In the genomic region with DNA sequence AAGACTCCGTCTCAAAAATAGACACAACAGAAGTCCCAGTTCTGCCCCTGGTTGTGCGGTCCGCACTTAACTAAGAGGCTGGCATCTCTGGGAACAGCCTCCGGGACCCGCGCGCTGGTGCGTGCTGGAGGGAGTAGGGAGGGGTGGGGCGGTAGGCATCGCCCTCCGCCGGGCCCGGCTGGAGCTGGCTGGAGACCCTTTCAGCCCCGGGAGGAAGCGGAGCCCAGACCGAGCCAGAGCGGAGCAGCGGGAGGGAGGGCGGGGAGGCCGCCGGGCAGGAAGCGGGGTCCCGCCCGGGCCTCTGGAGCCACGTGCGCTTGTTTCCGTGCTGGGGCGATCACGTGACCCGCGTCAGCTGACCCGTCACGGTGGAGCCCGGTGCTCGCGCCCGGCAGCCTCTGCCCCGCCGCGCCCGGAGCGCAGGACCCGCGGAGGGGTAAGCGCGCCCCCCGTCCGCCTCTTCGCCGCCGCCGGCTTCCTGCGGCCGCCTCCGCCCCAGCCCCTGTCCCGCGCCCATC, we compare ENCODE assay signal across 8 cellular contexts. TPM values are rescaled to one million over a fixed set of nuclear protein-coding genes. Genes with fewer than 3 reads are reported as not detected.
DNase-seq lines count a peak whose midpoint lies in the region; ATAC-seq and TF ChIP-seq lines count a peak whose summit lies in the region.

A gene (plus strand): TSS at position 354 of the 518 bp plus-strand sequence. CDS start 256 bp downstream, outside the sequence.

- H2AFZ ChIP-seq in Karpas-422 (ENCODE audit: low read length) = peak within 1 kb of the TSS; percentile 94

- no peaks in the 10 kb centered on the region for H3K9me3 ChIP-seq in CD4-positive, alpha-beta T cell (ENCODE audit: control insufficient read depth, low read length)
- no peaks in the 10 kb centered on the region for H3K9me3 ChIP-seq in Karpas-422 (ENCODE audit: low read length)

- intact Hi-C loops in CD4-positive, alpha-beta T cell (cut with DNase I, micrococcal nuclease) = loop anchor here (1.0 to 10.0 kb wide), 6 partner anchors 38 to 560 kb away; a partner anchor contains a TSS

- no peaks in the 10 kb centered on the region for H3K27me3 Mint-ChIP-seq in CD4-positive, alpha-beta T cell
- H3K27me3 Mint-ChIP-seq in activated naive CD8-positive, alpha-beta T cell = no peaks in the 10 kb centered on the region

- no peaks in the 10 kb centered on the region for H3K9me2 ChIP-seq in Karpas-422 (replicated peaks; ENCODE audit: insufficient read depth, low read length)

- H3K4me1 Mint-ChIP-seq in CD4-positive, alpha-beta T cell (ENCODE audit: low read depth) = peaks cover 29% of the 10 kb centered on the region
- peaks cover 32% of the 10 kb centered on the region for H3K4me1 Mint-ChIP-seq in activated naive CD8-positive, alpha-beta T cell (ENCODE audit: low read depth)

- H3K36me3 Mint-ChIP-seq in CD4-positive, alpha-beta T cell (ENCODE audit: low read depth) = peaks cover 27% of the 10 kb centered on the region
- H3K36me3 Mint-ChIP-seq in activated naive CD8-positive, alpha-beta T cell = no peaks in the 10 kb centered on the region

- H3K36me3 ChIP-seq in Karpas-422 (ENCODE audit: insufficient read depth, low read length) = no peaks in the 10 kb centered on the region

- peak; percentile 75 for ATAC-seq in CD4-positive, alpha-beta T cell (ENCODE audit: poor library complexity)
- peak; percentile 76 for ATAC-seq in omental fat pad (ENCODE audit: low FRiP score)

- H3K9me3 Mint-ChIP-seq in CD4-positive, alpha-beta T cell = no peaks in the 10 kb centered on the region
- no peaks in the 10 kb centered on the region for H3K9me3 Mint-ChIP-seq in activated naive CD8-positive, alpha-beta T cell (ENCODE audit: low read depth)

- POLR2A ChIA-PET in CD4-positive, alpha-beta T cell (lab: Charles Lee) = interaction anchor here (0.8 to 4.8 kb wide), 10 partner anchors 8 to 301 kb away, joined by 3 to 34 read pairs (median 5); a partner anchor contains a TSS

- peaks cover 47% of the 10 kb centered on the region for H3K4me1 ChIP-seq in Karpas-422 (ENCODE audit: low read length)

- peak within 1 kb of the TSS; percentile 86 for H3K4me3 Mint-ChIP-seq in CD4-positive, alpha-beta T cell
- H3K4me3 Mint-ChIP-seq in activated naive CD8-positive, alpha-beta T cell = peak within 1 kb of the TSS; percentile 82

- peak within 1 kb of the TSS; percentile 94 for H3K9ac ChIP-seq in Karpas-422 (ENCODE audit: low read length)

- peak within 1 kb of the TSS; percentile 85 for H3K27ac Mint-ChIP-seq in CD4-positive, alpha-beta T cell
- H3K27ac Mint-ChIP-seq in activated naive CD8-positive, alpha-beta T cell = peak within 1 kb of the TSS; percentile 66

- H3K79me2 ChIP-seq in Karpas-422 (ENCODE audit: low read length) = peaks cover 12% of the 10 kb centered on the region

- CTCF ChIA-PET in CD4-positive, alpha-beta T cell (lab: Charles Lee) = no interaction called here

- peak within 1 kb of the TSS; percentile 35 for H3K27ac ChIP-seq in CD4-positive, alpha-beta T cell (ENCODE audit: low read depth, low read length)
- peak within 1 kb of the TSS; percentile 57 for H3K27ac ChIP-seq in Karpas-422 (ENCODE audit: low read length)

- peak; percentile 68 to 86 (median 80) for DNase-seq in CD4-positive, alpha-beta T cell
- DNase-seq in GM20000 (ENCODE audit: low spot score) (peak; percentile 97), Karpas-422 (peak; percentile 94), SW 1271 (lab: John Stamatoyannopoulos, UW) (peak; percentile 58 to 73), glomerular visceral epithelial cell (ENCODE audit: extremely low spot score) (peak; percentile 79), omental fat pad (ENCODE audit: low spot score) (peak; percentile 91), superior temporal gyrus (ENCODE audit: extremely low spot score) (peak; percentile 87)

- TF ChIP-seq CTCF in CD4-positive, alpha-beta T cell (IDR thresholded peaks at IDR 0.05) = no peak
- no peak for TF ChIP-seq CTCF in GM20000 (IDR thresholded peaks at IDR 0.05; ENCODE audit: extremely low read depth, missing control alignments)
- no peak for TF ChIP-seq CTCF in omental fat pad (IDR thresholded peaks at IDR 0.05)

- peak within 1 kb of the TSS; percentile 98 for H3K4me2 ChIP-seq in Karpas-422 (ENCODE audit: low read depth, low read length, poor library complexity, severe bottlenecking)

- H4K20me1 ChIP-seq in Karpas-422 (ENCODE audit: insufficient read depth, low read depth, low read length) = no peaks in the 10 kb centered on the region

- no peaks in the 10 kb centered on the region for H3K27me3 ChIP-seq in CD4-positive, alpha-beta T cell (ENCODE audit: control insufficient read depth, insufficient read depth, low read length)
- no peaks in the 10 kb centered on the region for H3K27me3 ChIP-seq in Karpas-422 (ENCODE audit: low read length)

- H3K4me3 ChIP-seq in Karpas-422 (ENCODE audit: low read length) = peak within 1 kb of the TSS; percentile 95

RNA-seq across cellular contexts. Expression of the gene that starts here (rescaled TPM):
- 10 to 100 TPM; 24.8 to 25.0 TPM for total RNA-seq in CD4-positive, alpha-beta T cell
- 11.7 and 28.9 TPM in 2 replicates for total RNA-seq in Karpas-422 (2014; rRNA removed; shearing (Covaris generic); ENCODE audit: low replicate concordance)
- 10 to 100 TPM; 39.2 to 71.1 (median 49.8) TPM for total RNA-seq in omental fat pad

Comparison
In these comparisons a context has a peak if more than half of its experiments do, and no peak if none do; other contexts are left out.
1. Peak in every context shown above with its lines: DNase-seq, ATAC-seq, H3K4me3 ChIP-seq and H3K27ac ChIP-seq.